Comparison of ENCODE assay signal across 26 cellular contexts in genomic region chr14:100748403-100748802, GRCh38. TPM values are rescaled to one million over a fixed set of nuclear protein-coding genes. Genes with fewer than 3 reads are reported as not detected.
"Had no signal": no experiment of that assay in that cellular context is flagged by ENCODE, and none has a peak within 500 bp of the region (broad histone marks: within the 10 kb centered on the region; RNA-seq: fewer than 3 reads in every experiment).

No MANE protein-coding gene starts in this region.

- H3K4me3 ChIP-seq: SJSA1 had no signal

- H3K36me3 ChIP-seq: SJSA1 had no signal

- H3K4me1 ChIP-seq: SJSA1 had no signal

- H3K27me3 ChIP-seq: SJSA1 had no signal

- ATAC-seq: activated CD4-positive, CD25-positive, alpha-beta regulatory T cell treated with anti-CD3 and anti-CD28 coated beads, Interleukin-2, amount 50 U/mL, for 24 hours; activated CD8-positive, alpha-beta T cell treated with anti-CD3 and anti-CD28 coated beads for 36 hours; activated naive CD4-positive, alpha-beta T cell treated with anti-CD3 and anti-CD28 coated beads, Interleukin-2, amount 50 U/mL, for 72 hours; activated naive CD8-positive, alpha-beta T cell treated with anti-CD3 and anti-CD28 coated beads, Interleukin-2, amount 50 U/mL, for 24 hours; activated T-cell treated with anti-CD3 and anti-CD28 coated beads, Interleukin-2, amount 50 U/mL, for 72 hours; Panc1; SK-N-SH treated with all-trans-retinoic acid at 6 μM for 48 hours had no signal

- H3K9me3 ChIP-seq: SJSA1 had no signal

- DNase-seq: activated CD4-positive, alpha-beta T cell treated with anti-CD3 and anti-CD28 coated beads for 4 hours; activated CD8-positive, alpha-beta memory T cell treated with anti-CD3 and anti-CD28 coated beads, Interleukin-2, amount 50 U/mL, for 4 hours; activated CD8-positive, alpha-beta T cell treated with anti-CD3 and anti-CD28 coated beads for 36 hours; activated naive CD4-positive, alpha-beta T cell treated with Interleukin-2 at 50 U/mL for 16 hours; activated naive CD8-positive, alpha-beta T cell treated with anti-CD3 and anti-CD28 coated beads, Interleukin-2, amount 50 U/mL, for 24 hours; activated T-cell treated with anti-CD3 and anti-CD28 coated beads, Interleukin-2, amount 50 U/mL, for 72 hours; amniotic stem cell; Kasumi-1; KBM-7; NCI-H1048; NCI-H1417; NCI-H1930; NCI-H345; NCI-H510A treated with DMSO at 0.1 percent for 48 hours; NCI-H69; NK-92 treated with Interleukin-12 subunit alpha and Interleukin-12 subunit beta, amount 100 ng/mL, for 24 hours; OCI-M1; Right ventricle myocardium superior; RPMI8226; SW 1271 had no signal

- H3K27ac ChIP-seq: SJSA1 had no signal

RNA-seq across cellular contexts. Expression of gene DLK1, which starts 21.7 kb away (rescaled TPM):
- total RNA-seq: activated CD8-positive, alpha-beta T cell treated with anti-CD3 and anti-CD28 coated beads for 36 hours; activated naive CD4-positive, alpha-beta T cell treated with anti-CD3 and anti-CD28 coated beads, Interleukin-2, amount 50 U/mL, for 72 hours; activated T-cell treated with anti-CD3 and anti-CD28 coated beads, Interleukin-2, amount 50 U/mL, for 72 hours; activated T-helper 2 cell treated with anti-CD3 and anti-CD28 coated beads, Interferon-gamma antibody, Interleukin-2, Interleukin-4, amounts not matched to agents 10 μg/mL and 5 μg/mL and 100 μg/mL, durations not matched to agents 14 hours and 24 hours and 36 hours; SJSA1 had no signal
